Comparison of ENCODE assay signal across 11 cellular contexts in genomic region chr16:72985148-72985882, GRCh38.
DNase-seq lines count a peak whose midpoint lies in the region; ATAC-seq and TF ChIP-seq lines count a peak whose summit lies in the region.
"Had no signal": no experiment of that assay in that cellular context is flagged by ENCODE, and none has a peak within 500 bp of the region (broad histone marks: within the 10 kb centered on the region; RNA-seq: fewer than 3 reads in every experiment).

No MANE protein-coding gene starts in this region.

- TF ChIP-seq RAD21 in IMR-90 (IDR thresholded peaks at IDR 0.05; ENCODE audit: low read length), result no peak

- H3K4ac ChIP-seq in IMR-90 (ENCODE audit: low read depth, low read length), result peak overlapping the region; percentile 28; the same call in 1 of the 2 replicates

- H2BK120ac ChIP-seq in IMR-90 (ENCODE audit: low read depth, low read length), result peak overlapping the region; percentile 16

- TF ChIP-seq POLR2A in IMR-90 (IDR thresholded peaks at IDR 0.05; ENCODE audit: low read depth, low read length), result no peak
- no peak for TF ChIP-seq POLR2A in suprapubic skin (IDR thresholded peaks at IDR 0.05)

- WGBS in IMR-90 (ENCODE audit: extremely low coverage in 2 of 2, insufficient read length in 1 of 2), 2 experiments, result 19% methylated on average over 2 of the region's 11 CpGs; no CpG with 5 or more reads in 1 of the 2 experiments
- 69 to 78% methylated on average over 11 of the region's 11 CpGs for WGBS in lung, 2 donors
- 75% methylated on average over 11 of the region's 11 CpGs for WGBS in suprapubic skin

- peak; percentile 48 for DNase-seq in IMR-90
- DNase-seq in dedifferentiated amniotic fluid mesenchymal stem cell (ENCODE audit: extremely low spot score), result peak; percentile 77
- no peak for DNase-seq in lung (ENCODE audit: low spot score)
- DNase-seq in suprapubic skin (ENCODE audit: low spot score in 2 of 2), result peak; percentile 77 to 83
- no peak for DNase-seq in GF-D8 (lab: John Stamatoyannopoulos, UW)
- DNase-seq in NAMALWA (ENCODE audit: low spot score), result no peak
- DNase-seq in middle frontal gyrus (ENCODE audit: extremely low spot score, low spot score), result no peak
- DNase-seq: kidney glomerular epithelial cell, NCI-H1092 treated with DMSO at 0.1 percent for 48 hours, SK-N-SH had no signal

- H3K4me2 ChIP-seq in IMR-90 (ENCODE audit: low read depth, low read length), result peak overlapping the region; percentile 47
- H3K4me2 ChIP-seq: SK-N-SH had no signal

- peaks cover 43% of the 10 kb centered on the region for H4K20me1 ChIP-seq in IMR-90 (ENCODE audit: insufficient read depth, low read length)

- H3K9me1 ChIP-seq in IMR-90 (ENCODE audit: insufficient read depth, low read length), result peaks cover 28% of the 10 kb centered on the region

- H4K91ac ChIP-seq in IMR-90 (ENCODE audit: insufficient read depth, low read depth, low read length), result peak overlapping the region; percentile 39; the same call in 1 of the 2 replicates

- no peaks in the 10 kb centered on the region for H3K9me3 ChIP-seq in IMR-90 (ENCODE audit: control insufficient read depth, insufficient read depth, low read length)
- peaks cover 0 to 1% of the 10 kb centered on the region in 2 donors for H3K9me3 ChIP-seq in lung (ENCODE audit: control insufficient read depth in 2 of 2, insufficient read depth in 1 of 2, low read length in 1 of 2)
- no peaks in the 10 kb centered on the region for H3K9me3 ChIP-seq in suprapubic skin
- H3K9me3 ChIP-seq: SK-N-SH had no signal

- 0 out of 2 replicates have a peak overlapping the region, but pooled peaks have one; percentile 11 for H3K18ac ChIP-seq in IMR-90 (ENCODE audit: low read depth, low read length)

- ATAC-seq in IMR-90 (ENCODE audit: low read depth), result peak; percentile 48
- no peak for ATAC-seq in lung (ENCODE audit: insufficient read depth, low FRiP score)
- no peak for ATAC-seq in GM21737 (IDR thresholded peaks at IDR 0.05; ENCODE audit: unreplicated experiment)

- BruUV-seq in IMR-90 (replicated peaks; lab: Mats Ljungman, UMichigan), result no TSS peak

- H4K8ac ChIP-seq in IMR-90 (ENCODE audit: low read depth in 2 of 2, low read length in 2 of 2), result 0 out of 4 replicates have a peak overlapping the region, but pooled peaks of 1 of the 2 experiments have one; percentile 20

- H2BK15ac ChIP-seq in IMR-90 (ENCODE audit: low read depth, low read length), result no peak overlapping the region

- no peaks in the 10 kb centered on the region for H3K36me3 ChIP-seq in IMR-90 (ENCODE audit: control insufficient read depth, insufficient read depth, low read length)
- H3K36me3 ChIP-seq in lung (ENCODE audit: control insufficient read depth in 2 of 2, insufficient read depth in 2 of 2, low read length in 2 of 2), result no peaks in the 10 kb centered on the region
- no peaks in the 10 kb centered on the region for H3K36me3 ChIP-seq in suprapubic skin

- H2AFZ ChIP-seq in IMR-90 (replicated peaks; ENCODE audit: low read length, poor library complexity), result peak overlapping the region; percentile 40

- H3K4me3 ChIP-seq in IMR-90 (ENCODE audit: insufficient read depth, low read depth, low read length) (no peak overlapping the region), lung (no peak overlapping the region), suprapubic skin (no peak overlapping the region)

- H3K14ac ChIP-seq in IMR-90 (replicated peaks; ENCODE audit: low read depth, low read length), result peak overlapping the region; percentile 42

- peak overlapping the region; percentile 14 for H3K23ac ChIP-seq in IMR-90 (ENCODE audit: low read depth, low read length)

- dilution Hi-C loops in IMR-90 (cut with HindIII; ENCODE audit: low sequenced_read_pairs, unreplicated experiment), result no loop called here

- H4K5ac ChIP-seq in IMR-90 (ENCODE audit: low read depth, low read length), result no peak overlapping the region; the same call in 1 of the 2 replicates

- in situ Hi-C loops in IMR-90 (cut with MboI; ENCODE audit: low sequenced_read_pairs), result no loop called here

- H3K27me3 ChIP-seq in IMR-90 (ENCODE audit: control insufficient read depth, insufficient read depth, low read length), result no peaks in the 10 kb centered on the region
- no peaks in the 10 kb centered on the region for H3K27me3 ChIP-seq in lung (ENCODE audit: control insufficient read depth, insufficient read depth)
- no peaks in the 10 kb centered on the region for H3K27me3 ChIP-seq in suprapubic skin

- no peak overlapping the region for H3K56ac ChIP-seq in IMR-90 (ENCODE audit: extremely low read depth, insufficient read depth, low read length)

- H3K4me1 ChIP-seq in IMR-90 (ENCODE audit: control insufficient read depth, insufficient read depth, low read length) (peaks cover 17% of the 10 kb centered on the region), lung (ENCODE audit: control insufficient read depth in 2 of 2, insufficient read depth in 2 of 2, low read length in 2 of 2) (peaks cover 4 to 32% of the 10 kb centered on the region in 2 donors), suprapubic skin (peaks cover 68% of the 10 kb centered on the region)

- intact Hi-C loops in IMR-90 (cut with micrococcal nuclease), result no loop called here

- H3K27ac ChIP-seq in IMR-90 (ENCODE audit: insufficient read depth, low read length) (peak overlapping the region; percentile 5; the same call in 1 of the 2 replicates), lung (ENCODE audit: low read depth in 1 of 2, low read length in 1 of 2) (peak overlapping the region; percentile 34 to 81), suprapubic skin (peak overlapping the region; percentile 83)

- TF ChIP-seq EP300 in suprapubic skin (IDR thresholded peaks at IDR 0.05), result peak; percentile 27

- CTCF ChIA-PET in IMR-90 (lab: Yijun Ruan, JAX), result no interaction called here

- peaks cover 45 to 88% of the 10 kb centered on the region in 2 experiments for H3K79me1 ChIP-seq in IMR-90 (ENCODE audit: low read depth in 1 of 2, low read length in 2 of 2)

- 0 out of 2 replicates have a peak overlapping the region, but pooled peaks have one; percentile 2 for H3K9ac ChIP-seq in IMR-90 (ENCODE audit: low read depth, low read length)
- H3K9ac ChIP-seq: SK-N-SH had no signal

- peak overlapping the region; percentile 26 for H2AK9ac ChIP-seq in IMR-90 (replicated peaks; ENCODE audit: low read depth, low read length, poor library complexity)

- H2BK20ac ChIP-seq in IMR-90 (ENCODE audit: low read depth, low read length), result peak overlapping the region; percentile 18; the same call in 1 of the 2 replicates

- POLR2A ChIA-PET in IMR-90 (lab: Charles Lee; ENCODE audit: unreplicated experiment), result no interaction called here

- no peak overlapping the region for H2BK5ac ChIP-seq in IMR-90 (ENCODE audit: low read depth, low read length, poor library complexity, severe bottlenecking)

- TF ChIP-seq CTCF in IMR-90 (conservative IDR thresholded peaks at IDR 0.05; ENCODE audit: low read depth, low read length) (no peak), lung (IDR thresholded peaks at IDR 0.05; ENCODE audit: control extremely low read depth, extremely low read depth) (no peak), suprapubic skin (IDR thresholded peaks at IDR 0.05) (no peak)

- peak overlapping the region; percentile 35; the same call in 1 of the 2 replicates for H2AK5ac ChIP-seq in IMR-90 (ENCODE audit: low read depth, low read length)

TF ChIP-seq in IMR-90, 13 proteins besides CTCF, POLR2A, EP300 and RAD21:
- TF ChIP-seq FOS (IDR thresholded peaks at IDR 0.05; ENCODE audit: low read depth, low read length) (no peak), RFX5 (IDR thresholded peaks at IDR 0.05; ENCODE audit: low read depth, low read length) (no peak), NFE2L2 (IDR thresholded peaks at IDR 0.05; ENCODE audit: low read depth, low read length) (no peak), MAFK (IDR thresholded peaks at IDR 0.05; ENCODE audit: low read depth, low read length) (no peak), USF2 (IDR thresholded peaks at IDR 0.05; ENCODE audit: low read depth, low read length) (no peak), BHLHE40 (IDR thresholded peaks at IDR 0.05; ENCODE audit: low read depth, low read length) (no peak), ELK1 (IDR thresholded peaks at IDR 0.05; ENCODE audit: borderline replicate concordance, low read depth, low read length) (no peak)

Comparison
In these comparisons a context has a peak if more than half of its experiments do, and no peak if none do; other contexts are left out.
1. DNase-seq: peak in IMR-90 (single experiment), dedifferentiated amniotic fluid mesenchymal stem cell (single experiment) and suprapubic skin (2 of 2); none in lung (single experiment), GF-D8 (single experiment), NAMALWA (single experiment) and middle frontal gyrus (single experiment).
2. H3K27ac ChIP-seq: peak in every context shown above with its lines; median percentile 83 in suprapubic skin; 58 in lung; 5 in IMR-90.